12 cellular contexts compared by ENCODE assay signal in genomic region chr2:237315881-237316225, GRCh38.
A peak's percentile ranks its signal among the peaks of the same experiment; 100 is the strongest.
DNase-seq lines count a peak whose midpoint lies in the region; ATAC-seq and TF ChIP-seq lines count a peak whose summit lies in the region.
"Had no signal": no experiment of that assay in that cellular context is flagged by ENCODE, and none has a peak within 500 bp of the region (broad histone marks: within the 10 kb centered on the region; RNA-seq: fewer than 3 reads in every experiment).

No MANE protein-coding gene starts in this region.

- peak overlapping the region; percentile 58 for H2AFZ ChIP-seq in GM23248

- no peaks in the 10 kb centered on the region for H3K4me1 Mint-ChIP-seq in activated CD8-positive, alpha-beta T cell treated with anti-CD3 and anti-CD28 coated beads for 36 hours (ENCODE audit: low read depth)
- peaks cover 0 to 2% (median 0%) of the 10 kb centered on the region in 7 donors for H3K4me1 Mint-ChIP-seq in naive thymus-derived CD4-positive, alpha-beta T cell
- H3K4me1 Mint-ChIP-seq: activated T-helper 17 cell treated with anti-CD3 and anti-CD28 coated beads, Interleukin-2, amount 50 U/mL, for 72 hours had no signal

- H3K9me3 ChIP-seq in GM23248 (ENCODE audit: low read depth) (no peaks in the 10 kb centered on the region), esophagus muscularis mucosa (no peaks in the 10 kb centered on the region), lung (ENCODE audit: control insufficient read depth in 2 of 2, insufficient read depth in 1 of 2, low read length in 1 of 2) (no peaks in the 10 kb centered on the region), skeletal muscle tissue (ENCODE audit: control insufficient read depth in 3 of 3, low read length in 3 of 3) (no peaks in the 10 kb centered on the region)
- H3K9me3 ChIP-seq in naive thymus-derived CD4-positive, alpha-beta T cell (ENCODE audit: control insufficient read depth in 2 of 3, low read length in 3 of 3) = no peaks in the 10 kb centered on the region

- in situ Hi-C loops in GM23248 (cut with MboI) = no loop called here

- H3K27ac ChIP-seq in GM23248 (peak overlapping the region; percentile 86), esophagus muscularis mucosa (replicated peaks in 1 of 4) (peak overlapping the region; percentile 93 to 96 (median 95)), lung (ENCODE audit: low read depth in 1 of 2, low read length in 1 of 2) (peak overlapping the region; percentile 53 to 92), skeletal muscle tissue (ENCODE audit: low read depth, low read length) (peak overlapping the region; percentile 91)
- H3K27ac ChIP-seq in naive thymus-derived CD4-positive, alpha-beta T cell (ENCODE audit: low read depth, low read length) = no peak overlapping the region

- H3K27ac Mint-ChIP-seq in activated CD8-positive, alpha-beta T cell treated with anti-CD3 and anti-CD28 coated beads for 36 hours = no peak overlapping the region
- H3K27ac Mint-ChIP-seq in naive thymus-derived CD4-positive, alpha-beta T cell = no peak overlapping the region
- H3K27ac Mint-ChIP-seq: activated T-helper 17 cell treated with anti-CD3 and anti-CD28 coated beads, Interleukin-2, amount 50 U/mL, for 72 hours; GM23338 had no signal

- H3K9ac ChIP-seq in GM23248 (peak overlapping the region; percentile 80), skeletal muscle tissue (ENCODE audit: low read depth in 1 of 3, low read length in 3 of 3) (peak overlapping the region; percentile 51 to 75 (median 57))

- no peaks in the 10 kb centered on the region for H3K27me3 ChIP-seq in GM23248 (replicated peaks; ENCODE audit: insufficient read depth)
- H3K27me3 ChIP-seq in esophagus muscularis mucosa = no peaks in the 10 kb centered on the region
- no peaks in the 10 kb centered on the region for H3K27me3 ChIP-seq in lung (ENCODE audit: control insufficient read depth, insufficient read depth)
- H3K27me3 ChIP-seq in skeletal muscle tissue (ENCODE audit: control insufficient read depth in 3 of 3, insufficient read depth in 3 of 3, low read length in 3 of 3) = no peaks in the 10 kb centered on the region
- no peaks in the 10 kb centered on the region for H3K27me3 ChIP-seq in naive thymus-derived CD4-positive, alpha-beta T cell (ENCODE audit: control insufficient read depth in 2 of 2, insufficient read depth in 2 of 2, low read length in 2 of 2)

- H4K20me1 ChIP-seq in GM23248 (ENCODE audit: insufficient read depth) = no peaks in the 10 kb centered on the region

- H3K4me3 ChIP-seq in GM23248 = no peak overlapping the region
- H3K4me3 ChIP-seq in esophagus muscularis mucosa = no peak overlapping the region
- no peak overlapping the region for H3K4me3 ChIP-seq in lung
- no peak overlapping the region for H3K4me3 ChIP-seq in skeletal muscle tissue (ENCODE audit: low read length in 3 of 3)
- no peak overlapping the region for H3K4me3 ChIP-seq in naive thymus-derived CD4-positive, alpha-beta T cell (ENCODE audit: low read length)
- H3K4me3 ChIP-seq: GM12878, GM23338 had no signal

- 54 to 63% methylated on average over 6 of the region's 6 CpGs for WGBS in GM23248 (ENCODE audit: low coverage in 1 of 2, low lambda C conversion rate in 2 of 2, missing lambda C conversion rate in 2 of 2), 2 experiments
- 35% methylated on average over 6 of the region's 6 CpGs for WGBS in esophagus muscularis mucosa
- WGBS in lung, 2 donors = 47 to 66% methylated on average over 6 of the region's 6 CpGs

- intact Hi-C loops in esophagus muscularis mucosa (cut with DNase I) = loop anchor here (2.0 kb wide), 1 partner anchor 95 kb away; no protein-coding TSS in a partner anchor
- intact Hi-C loops in activated CD8-positive, alpha-beta T cell treated with anti-CD3 and anti-CD28 coated beads for 36 hours (cut with micrococcal nuclease) = no loop called here
- intact Hi-C loops in naive thymus-derived CD4-positive, alpha-beta T cell (cut with micrococcal nuclease) = no loop called here

- H3F3A ChIP-seq in GM23248 (ENCODE audit: insufficient read depth) = peaks cover 72% of the 10 kb centered on the region

- H3K9me3 Mint-ChIP-seq in activated CD8-positive, alpha-beta T cell treated with anti-CD3 and anti-CD28 coated beads for 36 hours = no peaks in the 10 kb centered on the region
- peaks cover 0 to 1% (median 0%) of the 10 kb centered on the region in 11 donors for H3K9me3 Mint-ChIP-seq in naive thymus-derived CD4-positive, alpha-beta T cell
- H3K9me3 Mint-ChIP-seq: activated T-helper 17 cell treated with anti-CD3 and anti-CD28 coated beads, Interleukin-2, amount 50 U/mL, for 72 hours; GM23338 had no signal

- no peaks in the 10 kb centered on the region for H3K9me2 ChIP-seq in GM23248 (ENCODE audit: insufficient read depth)

- CTCF ChIA-PET in activated CD8-positive, alpha-beta T cell treated with anti-CD3 and anti-CD28 coated beads for 36 hours (lab: Charles Lee) = no interaction called here
- CTCF ChIA-PET in naive thymus-derived CD4-positive, alpha-beta T cell (lab: Charles Lee) = no interaction called here

- peak overlapping the region; percentile 68 for H3K4me2 ChIP-seq in GM23248 (ENCODE audit: unreplicated experiment)
- H3K4me2 ChIP-seq: GM23338 had no signal

- ATAC-seq in lung (ENCODE audit: insufficient read depth, low FRiP score) = no peak
- no peak for ATAC-seq in activated CD8-positive, alpha-beta T cell treated with anti-CD3 and anti-CD28 coated beads for 36 hours
- ATAC-seq in naive thymus-derived CD4-positive, alpha-beta T cell = no peak
- ATAC-seq: activated T-helper 17 cell treated with anti-CD3 and anti-CD28 coated beads, Interleukin-2, amount 50 U/mL, for 72 hours; GM12878 had no signal

- no peak for TF ChIP-seq POLR2A in esophagus muscularis mucosa (IDR thresholded peaks at IDR 0.05; ENCODE audit: low read depth)

- no peak for TF ChIP-seq EP300 in esophagus muscularis mucosa (IDR thresholded peaks at IDR 0.05)

- DNase-seq in GM23248 (peak; percentile 34), esophagus muscularis mucosa (ENCODE audit: extremely low spot score) (no peak), lung (ENCODE audit: low spot score) (no peak), NCI-H1694 treated with DMSO at 0.1 percent for 48 hours (lab: John Stamatoyannopoulos, UW) (no peak)
- DNase-seq in activated T-cell treated with anti-CD3 and anti-CD28 coated beads, Interleukin-2, amount 50 U/mL, for 48 hours = no peak
- DNase-seq in activated CD8-positive, alpha-beta T cell treated with anti-CD3 and anti-CD28 coated beads for 36 hours = no peak
- DNase-seq in naive thymus-derived CD4-positive, alpha-beta T cell = no peak
- DNase-seq: activated CD4-positive, alpha-beta T cell treated with anti-CD3 and anti-CD28 coated beads, Interleukin-2, amount 50 U/mL, for 1 hour had no signal

- H3K36me3 ChIP-seq in GM23248 (ENCODE audit: low read depth) (no peaks in the 10 kb centered on the region), esophagus muscularis mucosa (no peaks in the 10 kb centered on the region), lung (ENCODE audit: control insufficient read depth in 2 of 2, insufficient read depth in 2 of 2, low read length in 2 of 2) (no peaks in the 10 kb centered on the region), skeletal muscle tissue (ENCODE audit: control insufficient read depth in 3 of 3, insufficient read depth in 3 of 3, low read length in 3 of 3) (no peaks in the 10 kb centered on the region)
- no peaks in the 10 kb centered on the region for H3K36me3 ChIP-seq in naive thymus-derived CD4-positive, alpha-beta T cell (ENCODE audit: control insufficient read depth in 2 of 3, insufficient read depth in 3 of 3, low read length in 3 of 3)

- POLR2A ChIA-PET in activated CD8-positive, alpha-beta T cell treated with anti-CD3 and anti-CD28 coated beads for 36 hours (lab: Charles Lee) = no interaction called here
- POLR2A ChIA-PET in naive thymus-derived CD4-positive, alpha-beta T cell (lab: Charles Lee) = no interaction called here

- no peaks in the 10 kb centered on the region for H3K36me3 Mint-ChIP-seq in activated CD8-positive, alpha-beta T cell treated with anti-CD3 and anti-CD28 coated beads for 36 hours (ENCODE audit: low read depth)
- no peaks in the 10 kb centered on the region for H3K36me3 Mint-ChIP-seq in naive thymus-derived CD4-positive, alpha-beta T cell

- TF ChIP-seq CTCF in esophagus muscularis mucosa (IDR thresholded peaks at IDR 0.05) = no peak
- TF ChIP-seq CTCF in lung (IDR thresholded peaks at IDR 0.05; ENCODE audit: control extremely low read depth, extremely low read depth) = no peak
- TF ChIP-seq CTCF in activated CD8-positive, alpha-beta T cell treated with anti-CD3 and anti-CD28 coated beads for 36 hours (IDR thresholded peaks at IDR 0.05) = no peak

- peaks cover 34% of the 10 kb centered on the region for H3K4me1 ChIP-seq in GM23248 (ENCODE audit: insufficient read depth)
- H3K4me1 ChIP-seq in esophagus muscularis mucosa = peaks cover 30 to 86% (median 80%) of the 10 kb centered on the region in 4 donors
- peaks cover 0 to 11% of the 10 kb centered on the region in 2 donors for H3K4me1 ChIP-seq in lung (ENCODE audit: control insufficient read depth in 2 of 2, insufficient read depth in 2 of 2, low read length in 2 of 2)
- peaks cover 27 to 34% (median 34%) of the 10 kb centered on the region in 3 donors for H3K4me1 ChIP-seq in skeletal muscle tissue (ENCODE audit: control insufficient read depth in 3 of 3, insufficient read depth in 3 of 3, low read length in 3 of 3)
- H3K4me1 ChIP-seq in naive thymus-derived CD4-positive, alpha-beta T cell (ENCODE audit: control insufficient read depth in 2 of 2, insufficient read depth in 2 of 2, low read length in 2 of 2) = no peaks in the 10 kb centered on the region

- no peak overlapping the region for H3K4me3 Mint-ChIP-seq in activated CD8-positive, alpha-beta T cell treated with anti-CD3 and anti-CD28 coated beads for 36 hours
- H3K4me3 Mint-ChIP-seq in naive thymus-derived CD4-positive, alpha-beta T cell = no peak overlapping the region
- H3K4me3 Mint-ChIP-seq: activated T-helper 17 cell treated with anti-CD3 and anti-CD28 coated beads, Interleukin-2, amount 50 U/mL, for 72 hours; GM23338 had no signal

- no peaks in the 10 kb centered on the region for H3K27me3 Mint-ChIP-seq in activated CD8-positive, alpha-beta T cell treated with anti-CD3 and anti-CD28 coated beads for 36 hours
- peaks cover 0 to 11% (median 2%) of the 10 kb centered on the region in 5 donors for H3K27me3 Mint-ChIP-seq in naive thymus-derived CD4-positive, alpha-beta T cell

- H3K79me2 ChIP-seq in GM23248 (ENCODE audit: insufficient read depth) = no peaks in the 10 kb centered on the region
